18 cellular contexts compared by ENCODE assay signal in the genomic region with DNA sequence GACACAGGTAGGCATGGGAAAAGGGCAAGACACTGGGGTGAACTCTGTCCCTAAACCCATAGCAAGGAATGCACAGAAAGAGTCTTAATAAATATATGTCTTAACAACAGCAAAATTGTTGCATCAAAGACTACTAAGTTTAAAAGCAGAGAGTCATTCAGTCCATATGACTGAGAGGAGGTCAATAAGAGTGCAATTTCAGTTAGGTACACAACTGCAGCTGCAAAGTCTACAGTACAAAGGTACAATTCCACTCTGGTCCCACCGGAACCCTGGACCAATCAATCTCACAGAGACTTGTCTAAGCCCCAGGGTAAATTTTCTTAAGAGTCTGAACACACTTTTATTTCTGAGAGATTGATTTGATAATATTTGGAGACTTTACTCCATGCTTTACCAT. TPM values are rescaled to one million over a fixed set of nuclear protein-coding genes. Genes with fewer than 3 reads are reported as not detected.
A peak's percentile ranks its signal among the peaks of the same experiment; 100 is the strongest.
DNase-seq lines count a peak whose midpoint lies in the region; ATAC-seq and TF ChIP-seq lines count a peak whose summit lies in the region.
"Had no signal": no experiment of that assay in that cellular context is flagged by ENCODE, and none has a peak within 500 bp of the region (broad histone marks: within the 10 kb centered on the region; RNA-seq: fewer than 3 reads in every experiment).

No MANE protein-coding gene starts in this region.

- H3K36me3 ChIP-seq in colonic mucosa (no peaks in the 10 kb centered on the region), mucosa of descending colon (ENCODE audit: low read depth) (no peaks in the 10 kb centered on the region)
- H3K36me3 ChIP-seq: BLaER1 treated with 17β-estradiol and CSF1 and Interleukin-3, amounts not matched to agents 10 nM and 100 nM; Peyer's patch had no signal

- H3K9me3 Mint-ChIP-seq in activated T-helper 17 cell treated with anti-CD3 and anti-CD28 coated beads, Interleukin-2, amount 50 U/mL, for 72 hours: no peaks in the 10 kb centered on the region

- no peaks in the 10 kb centered on the region for H3K4me1 Mint-ChIP-seq in activated T-helper 17 cell treated with anti-CD3 and anti-CD28 coated beads, Interleukin-2, amount 50 U/mL, for 72 hours
- H3K4me1 Mint-ChIP-seq: IgD-negative memory B cell had no signal

- no peak overlapping the region for H3K27ac ChIP-seq in colonic mucosa
- H3K27ac ChIP-seq: 22Rv1; BLaER1 treated with 17β-estradiol and CSF1 and Interleukin-3, amounts not matched to agents 10 nM and 100 nM; Peyer's patch had no signal

- peaks cover 15% of the 10 kb centered on the region for H3K27me3 Mint-ChIP-seq in activated T-helper 17 cell treated with anti-CD3 and anti-CD28 coated beads, Interleukin-2, amount 50 U/mL, for 72 hours

- H3K27me3 ChIP-seq in colonic mucosa: no peaks in the 10 kb centered on the region
- H3K27me3 ChIP-seq: BLaER1 treated with 17β-estradiol and CSF1 and Interleukin-3, amounts not matched to agents 10 nM and 100 nM; Peyer's patch had no signal

- H3K9me3 ChIP-seq in colonic mucosa (no peaks in the 10 kb centered on the region), mucosa of descending colon (no peaks in the 10 kb centered on the region)
- H3K9me3 ChIP-seq: Peyer's patch, SK-N-SH had no signal

- ATAC-seq in mucosa of descending colon (peak; percentile 83), GM18520 (IDR thresholded peaks at IDR 0.05; ENCODE audit: unreplicated experiment) (no peak)
- no peak for ATAC-seq in activated T-helper 17 cell treated with anti-CD3 and anti-CD28 coated beads, Interleukin-2, amount 50 U/mL, for 72 hours (replicated peaks)

- intact Hi-C loops in colonic mucosa (cut with DNase I): no loop called here
- intact Hi-C loops in mucosa of descending colon (cut with DNase I, micrococcal nuclease): no loop called here

- no peak overlapping the region for H3K9ac ChIP-seq in colonic mucosa (ENCODE audit: low read depth in 2 of 2, low read length in 2 of 2)
- H3K9ac ChIP-seq: BLaER1 treated with 17β-estradiol and CSF1 and Interleukin-3, amounts not matched to agents 10 nM and 100 nM; SK-N-SH had no signal

- H3K4me1 ChIP-seq in colonic mucosa: peaks cover 14% of the 10 kb centered on the region
- peaks cover 18% of the 10 kb centered on the region for H3K4me1 ChIP-seq in mucosa of descending colon (ENCODE audit: low read depth)

- TF ChIP-seq CTCF in colonic mucosa (IDR thresholded peaks at IDR 0.05) (no peak), mucosa of descending colon (IDR thresholded peaks at IDR 0.05) (no peak)

- DNase-seq in NCI-H1092 treated with DMSO at 0.1 percent for 48 hours (lab: John Stamatoyannopoulos, UW) (peak; percentile 11), NCI-H1092 (lab: John Stamatoyannopoulos, UW) (no peak), NCI-H1436 (lab: John Stamatoyannopoulos, UW) (peak; percentile 20), colonic mucosa (peak; percentile 31), mucosa of descending colon (peak in 1 of 3 donors; percentile 31), D341Med (ENCODE audit: low spot score) (no peak)
- DNase-seq: HCEC 1CT, NCI-H2107, NCI-H226, NCI-H526, Peyer's patch, Right ventricle myocardium superior, SK-N-SH had no signal

- no peak overlapping the region for H3K4me3 Mint-ChIP-seq in activated T-helper 17 cell treated with anti-CD3 and anti-CD28 coated beads, Interleukin-2, amount 50 U/mL, for 72 hours
- H3K4me3 Mint-ChIP-seq: IgD-negative memory B cell had no signal

- no peak overlapping the region for H3K4me3 ChIP-seq in colonic mucosa
- no peak overlapping the region for H3K4me3 ChIP-seq in mucosa of descending colon
- H3K4me3 ChIP-seq: BLaER1 treated with 17β-estradiol and CSF1 and Interleukin-3, amounts not matched to agents 10 nM and 100 nM; Peyer's patch had no signal

- H3K27ac Mint-ChIP-seq in activated T-helper 17 cell treated with anti-CD3 and anti-CD28 coated beads, Interleukin-2, amount 50 U/mL, for 72 hours: no peak overlapping the region
- H3K27ac Mint-ChIP-seq: IgD-negative memory B cell had no signal

- H3K36me3 Mint-ChIP-seq in activated T-helper 17 cell treated with anti-CD3 and anti-CD28 coated beads, Interleukin-2, amount 50 U/mL, for 72 hours (ENCODE audit: low read depth): no peaks in the 10 kb centered on the region

RNA-seq across cellular contexts. Expression of a gene that starts 6.9 kb away (rescaled TPM):
- total RNA-seq in colonic mucosa (1 to 10 TPM; 5.6 to 7.1 TPM), mucosa of descending colon (10 to 100 TPM in 2 of 3 donors, 1 to 10 TPM in 1; 5.7 to 13.4 (median 11.6) TPM)
- total RNA-seq in activated T-helper 17 cell treated with anti-CD3 and anti-CD28 coated beads, Interleukin-2, amount 50 U/mL, for 72 hours: not detected

Comparison
In these comparisons a context has a peak if more than half of its experiments do, and no peak if none do; other contexts are left out.
1. DNase-seq: peak in NCI-H1092 treated with DMSO at 0.1 percent for 48 hours (single experiment), NCI-H1436 (single experiment) and colonic mucosa (single experiment); none in NCI-H1092 (single experiment) and D341Med (single experiment).
2. RNA of a gene that starts 6.9 kb away (total RNA-seq): 5.7 to 13.4 TPM in mucosa of descending colon and 5.6 to 7.1 TPM in colonic mucosa; not detected in activated T-helper 17 cell treated with anti-CD3 and anti-CD28 coated beads, Interleukin-2, amount 50 U/mL, for 72 hours; every median in the first group is over 4 times any median in the second.